16 cellular contexts compared by ENCODE assay signal in the genomic region with DNA sequence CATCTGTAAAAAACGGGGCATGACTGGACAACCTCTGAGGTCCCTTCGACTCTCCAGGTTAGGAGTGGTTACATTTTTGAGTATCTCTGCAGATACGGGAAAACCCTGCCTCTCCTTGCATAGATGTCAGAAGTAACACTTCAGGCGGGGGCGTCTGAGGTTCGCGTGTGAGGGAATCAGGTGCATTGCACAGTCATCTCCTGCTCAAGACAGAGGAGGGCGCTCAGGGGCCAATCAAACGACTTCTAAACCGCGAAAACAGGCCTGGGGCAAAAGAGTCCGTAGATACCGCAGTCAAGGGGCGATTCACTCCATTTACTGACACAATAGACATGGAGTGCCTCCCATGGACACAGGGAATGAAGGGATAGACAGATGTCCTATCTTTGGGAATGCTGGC. TPM values are rescaled to one million over a fixed set of nuclear protein-coding genes. Genes with fewer than 3 reads are reported as not detected.
DNase-seq lines count a peak whose midpoint lies in the region; ATAC-seq and TF ChIP-seq lines count a peak whose summit lies in the region.
"Had no signal": no experiment of that assay in that cellular context is flagged by ENCODE, and none has a peak within 500 bp of the region (broad histone marks: within the 10 kb centered on the region; RNA-seq: fewer than 3 reads in every experiment).

No MANE protein-coding gene starts in this region.

- no peaks in the 10 kb centered on the region for H3K36me3 ChIP-seq in ES-I3 (ENCODE audit: insufficient read depth, low read length)
- no peaks in the 10 kb centered on the region for H3K36me3 ChIP-seq in right lobe of liver

- H3K9me3 ChIP-seq in ES-I3 (ENCODE audit: control insufficient read depth, insufficient read depth, low read length) (peaks cover 8% of the 10 kb centered on the region), right lobe of liver (no peaks in the 10 kb centered on the region)

- no peak overlapping the region for H3K4me3 Mint-ChIP-seq in HFFc6
- peak overlapping the region; percentile 6 for H3K4me3 Mint-ChIP-seq in WTC11
- H3K4me3 Mint-ChIP-seq: activated B cell treated with CpG ODN at 0.5 μM for 24 hours; CD8-positive, alpha-beta T cell had no signal

- WGBS in right lobe of liver (ENCODE audit: insufficient coverage, low coverage, low lambda C conversion rate, missing lambda C conversion rate) = 17% methylated on average over 9 of the region's 14 CpGs

- H3K4me1 ChIP-seq in ES-I3 (ENCODE audit: insufficient read depth, low read length) (peaks cover 7% of the 10 kb centered on the region; the same call in 1 of the 2 replicates), right lobe of liver (no peaks in the 10 kb centered on the region)

- TF ChIP-seq CTCF in HFFc6 (IDR thresholded peaks at IDR 0.05) (no peak), WTC11 (IDR thresholded peaks at IDR 0.05) (peak; percentile 30; the same call in 1 of the 2 replicates), right lobe of liver (IDR thresholded peaks at IDR 0.05) (no peak)

- intact Hi-C loops in right lobe of liver (cut with DNase I) = no loop called here

- CTCF ChIA-PET in WTC11 (lab: Charles Lee) = interaction anchor here (0.6 to 2.7 kb wide), 9 partner anchors 8 to 488 kb away, joined by 3 to 51 read pairs (median 4); no protein-coding TSS in a partner anchor

- H3K27me3 Mint-ChIP-seq in HFFc6 (ENCODE audit: insufficient read depth) (no peaks in the 10 kb centered on the region), WTC11 (ENCODE audit: low read depth) (no peaks in the 10 kb centered on the region; the same call in 1 of the 2 replicates)

- H3K4me3 ChIP-seq in right lobe of liver = no peak overlapping the region

- H3K4me1 Mint-ChIP-seq in HFFc6 (ENCODE audit: low read depth) (peaks cover 44% of the 10 kb centered on the region), WTC11 (peaks cover 28% of the 10 kb centered on the region)
- H3K4me1 Mint-ChIP-seq: activated B cell treated with CpG ODN at 0.5 μM for 24 hours had no signal

- H3K36me3 Mint-ChIP-seq in HFFc6 (ENCODE audit: low read depth) = peaks cover 37% of the 10 kb centered on the region
- H3K36me3 Mint-ChIP-seq in WTC11 = peaks cover 15% of the 10 kb centered on the region
- H3K36me3 Mint-ChIP-seq: CD8-positive, alpha-beta T cell had no signal

- no peak overlapping the region for H3K27ac ChIP-seq in right lobe of liver

- H3K27ac Mint-ChIP-seq in HFFc6 (peak overlapping the region; percentile 82; the same call in 1 of the 2 replicates), WTC11 (peak overlapping the region; percentile 61; the same call in 1 of the 2 replicates)
- H3K27ac Mint-ChIP-seq: activated B cell treated with CpG ODN at 0.5 μM for 24 hours; CD8-positive, alpha-beta T cell had no signal

- DNase-seq in HFFc6 (no peak), WTC11 (ENCODE audit: low spot score) (peak; percentile 78), islet precursor cell (peak; percentile 78), NOMO-1 (lab: John Stamatoyannopoulos, UW; ENCODE audit: unreplicated experiment in 2 of 2) (no peak), right lobe of liver (no peak)
- DNase-seq in activated CD8-positive, alpha-beta memory T cell treated with anti-CD3 and anti-CD28 coated beads, Interleukin-2, amount 50 U/mL, for 48 hours = no peak
- DNase-seq: activated B cell treated with CpG ODN at 0.5 μM for 24 hours; CD8-positive, alpha-beta T cell; GOT3; hippocampal formation; NCI-H1694; NCI-H774; right cardiac atrium; substantia nigra had no signal

- ATAC-seq in WTC11 = peak; percentile 92
- ATAC-seq in right lobe of liver = no peak
- ATAC-seq: CD8-positive, alpha-beta T cell; HepG2 had no signal

- H3K9me3 Mint-ChIP-seq in HFFc6 (peaks cover 4% of the 10 kb centered on the region; the same call in 1 of the 2 replicates), WTC11 (peaks cover 15% of the 10 kb centered on the region)
- H3K9me3 Mint-ChIP-seq: CD8-positive, alpha-beta T cell had no signal

- no peaks in the 10 kb centered on the region for H3K27me3 ChIP-seq in right lobe of liver

- no peak for TF ChIP-seq POLR2A in right lobe of liver (IDR thresholded peaks at IDR 0.05)

- POLR2A ChIA-PET in WTC11 (lab: Charles Lee) = no interaction called here

- peak overlapping the region; percentile 11; the same call in 1 of the 2 replicates for H3K9ac ChIP-seq in ES-I3 (ENCODE audit: low read depth, low read length)

TF ChIP-seq in WTC11, 78 proteins besides CTCF, POLR2A, EP300 and RAD21 (continues in another document):
- no peak for TF ChIP-seq FOXK1 (CRISPR knock-in tag; IDR thresholded peaks at IDR 0.05)
- no peak for TF ChIP-seq ZNF138 (CRISPR knock-in tag; conservative IDR thresholded peaks at IDR 0.05)
- TF ChIP-seq ZNF263 (CRISPR knock-in tag; IDR thresholded peaks at IDR 0.05; ENCODE audit: low read depth) = no peak
- TF ChIP-seq NFE2L1 (CRISPR knock-in tag; IDR thresholded peaks at IDR 0.05) = no peak
- TF ChIP-seq RORB (CRISPR knock-in tag; IDR thresholded peaks at IDR 0.05) = no peak
- TF ChIP-seq, protein P1, sequence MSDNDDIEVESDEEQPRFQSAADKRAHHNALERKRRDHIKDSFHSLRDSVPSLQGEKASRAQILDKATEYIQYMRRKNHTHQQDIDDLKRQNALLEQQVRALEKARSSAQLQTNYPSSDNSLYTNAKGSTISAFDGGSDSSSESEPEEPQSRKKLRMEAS (CRISPR knock-in tag; IDR thresholded peaks at IDR 0.05) = no peak
- TF ChIP-seq NR2C2 (CRISPR knock-in tag; IDR thresholded peaks at IDR 0.05) = no peak
- TF ChIP-seq, protein P2, sequence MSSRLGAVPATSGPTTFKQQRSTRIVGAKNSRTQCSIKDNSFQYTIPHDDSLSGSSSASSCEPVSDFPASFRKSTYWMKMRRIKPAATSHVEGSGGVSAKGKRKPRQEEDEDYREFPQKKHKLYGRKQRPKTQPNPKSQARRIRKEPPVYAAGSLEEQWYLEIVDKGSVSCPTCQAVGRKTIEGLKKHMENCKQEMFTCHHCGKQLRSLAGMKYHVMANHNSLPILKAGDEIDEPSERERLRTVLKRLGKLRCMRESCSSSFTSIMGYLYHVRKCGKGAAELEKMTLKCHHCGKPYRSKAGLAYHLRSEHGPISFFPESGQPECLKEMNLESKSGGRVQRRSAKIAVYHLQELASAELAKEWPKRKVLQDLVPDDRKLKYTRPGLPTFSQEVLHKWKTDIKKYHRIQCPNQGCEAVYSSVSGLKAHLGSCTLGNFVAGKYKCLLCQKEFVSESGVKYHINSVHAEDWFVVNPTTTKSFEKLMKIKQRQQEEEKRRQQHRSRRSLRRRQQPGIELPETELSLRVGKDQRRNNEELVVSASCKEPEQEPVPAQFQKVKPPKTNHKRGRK (CRISPR knock-in tag; IDR thresholded peaks at IDR 0.05; ENCODE audit: borderline replicate concordance) = no peak
- TF ChIP-seq, protein P3, sequence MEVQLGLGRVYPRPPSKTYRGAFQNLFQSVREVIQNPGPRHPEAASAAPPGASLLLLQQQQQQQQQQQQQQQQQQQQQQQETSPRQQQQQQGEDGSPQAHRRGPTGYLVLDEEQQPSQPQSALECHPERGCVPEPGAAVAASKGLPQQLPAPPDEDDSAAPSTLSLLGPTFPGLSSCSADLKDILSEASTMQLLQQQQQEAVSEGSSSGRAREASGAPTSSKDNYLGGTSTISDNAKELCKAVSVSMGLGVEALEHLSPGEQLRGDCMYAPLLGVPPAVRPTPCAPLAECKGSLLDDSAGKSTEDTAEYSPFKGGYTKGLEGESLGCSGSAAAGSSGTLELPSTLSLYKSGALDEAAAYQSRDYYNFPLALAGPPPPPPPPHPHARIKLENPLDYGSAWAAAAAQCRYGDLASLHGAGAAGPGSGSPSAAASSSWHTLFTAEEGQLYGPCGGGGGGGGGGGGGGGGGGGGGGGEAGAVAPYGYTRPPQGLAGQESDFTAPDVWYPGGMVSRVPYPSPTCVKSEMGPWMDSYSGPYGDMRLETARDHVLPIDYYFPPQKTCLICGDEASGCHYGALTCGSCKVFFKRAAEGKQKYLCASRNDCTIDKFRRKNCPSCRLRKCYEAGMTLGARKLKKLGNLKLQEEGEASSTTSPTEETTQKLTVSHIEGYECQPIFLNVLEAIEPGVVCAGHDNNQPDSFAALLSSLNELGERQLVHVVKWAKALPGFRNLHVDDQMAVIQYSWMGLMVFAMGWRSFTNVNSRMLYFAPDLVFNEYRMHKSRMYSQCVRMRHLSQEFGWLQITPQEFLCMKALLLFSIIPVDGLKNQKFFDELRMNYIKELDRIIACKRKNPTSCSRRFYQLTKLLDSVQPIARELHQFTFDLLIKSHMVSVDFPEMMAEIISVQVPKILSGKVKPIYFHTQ (CRISPR knock-in tag; IDR thresholded peaks at IDR 0.05) = no peak
- no peak for TF ChIP-seq HMGA2 (CRISPR knock-in tag; IDR thresholded peaks at IDR 0.05)
- no peak for TF ChIP-seq ZNF396 (CRISPR knock-in tag; IDR thresholded peaks at IDR 0.05; ENCODE audit: borderline replicate concordance)
- TF ChIP-seq IRF2 (CRISPR knock-in tag; IDR thresholded peaks at IDR 0.05; ENCODE audit: borderline replicate concordance, low read depth) = no peak
- TF ChIP-seq JUN (CRISPR knock-in tag; IDR thresholded peaks at IDR 0.05) = no peak
- no peak for TF ChIP-seq FOXP1 (CRISPR knock-in tag; IDR thresholded peaks at IDR 0.05; ENCODE audit: borderline replicate concordance)
- no peak for TF ChIP-seq ETV6 (CRISPR knock-in tag; IDR thresholded peaks at IDR 0.05)
- TF ChIP-seq, protein P4, sequence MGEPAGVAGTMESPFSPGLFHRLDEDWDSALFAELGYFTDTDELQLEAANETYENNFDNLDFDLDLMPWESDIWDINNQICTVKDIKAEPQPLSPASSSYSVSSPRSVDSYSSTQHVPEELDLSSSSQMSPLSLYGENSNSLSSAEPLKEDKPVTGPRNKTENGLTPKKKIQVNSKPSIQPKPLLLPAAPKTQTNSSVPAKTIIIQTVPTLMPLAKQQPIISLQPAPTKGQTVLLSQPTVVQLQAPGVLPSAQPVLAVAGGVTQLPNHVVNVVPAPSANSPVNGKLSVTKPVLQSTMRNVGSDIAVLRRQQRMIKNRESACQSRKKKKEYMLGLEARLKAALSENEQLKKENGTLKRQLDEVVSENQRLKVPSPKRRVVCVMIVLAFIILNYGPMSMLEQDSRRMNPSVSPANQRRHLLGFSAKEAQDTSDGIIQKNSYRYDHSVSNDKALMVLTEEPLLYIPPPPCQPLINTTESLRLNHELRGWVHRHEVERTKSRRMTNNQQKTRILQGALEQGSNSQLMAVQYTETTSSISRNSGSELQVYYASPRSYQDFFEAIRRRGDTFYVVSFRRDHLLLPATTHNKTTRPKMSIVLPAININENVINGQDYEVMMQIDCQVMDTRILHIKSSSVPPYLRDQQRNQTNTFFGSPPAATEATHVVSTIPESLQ (CRISPR knock-in tag; IDR thresholded peaks at IDR 0.05) = no peak

RNA-seq across cellular contexts. Expression of a gene that starts 31.7 kb away (rescaled TPM):
- 10 to 100 TPM; 22.2 to 38.2 (median 33.2) TPM for total RNA-seq in HFFc6 (2021; fragmentation: NEBNext Ultra II Directional; extraction: Animal tissue kit (Norgen Biotek cat#: 25700))
- total RNA-seq in WTC11 (2021) (0.59 to 1.1 TPM (median 0.76 TPM) in 3 replicates), right lobe of liver (not detected)
- total RNA-seq: activated B cell treated with CpG ODN at 0.5 μM for 24 hours; CD8-positive, alpha-beta T cell; HepG2 had no signal

Comparison
In these comparisons a context has a peak if more than half of its experiments do, and no peak if none do; other contexts are left out.
1. DNase-seq: peak in WTC11 (single experiment) and islet precursor cell (single experiment); none in HFFc6 (single experiment), activated CD8-positive, alpha-beta memory T cell treated with anti-CD3 and anti-CD28 coated beads, Interleukin-2, amount 50 U/mL, for 48 hours (single experiment), NOMO-1 (0 of 2) and right lobe of liver (0 of 3).
2. RNA of a gene that starts 31.7 kb away (total RNA-seq): 22.2 to 38.2 TPM in HFFc6; 0.59 to 1.1 TPM in WTC11 and not detected in right lobe of liver; every median in the first group is over 10 times any median in the second.